21 cellular contexts compared by ENCODE assay signal in genomic region chr4:19030048-19030447, GRCh38.
A peak's percentile ranks its signal among the peaks of the same experiment; 100 is the strongest.
DNase-seq lines count a peak whose midpoint lies in the region; ATAC-seq and TF ChIP-seq lines count a peak whose summit lies in the region.
"Had no signal": no experiment of that assay in that cellular context is flagged by ENCODE, and none has a peak within 500 bp of the region (broad histone marks: within the 10 kb centered on the region; RNA-seq: fewer than 3 reads in every experiment).

No MANE protein-coding gene starts in this region.

- in situ Hi-C loops in HAP-1 (cut with MboI; ENCODE audit: low sequenced_read_pairs): no loop called here

- POLR2A ChIA-PET in CD8-positive, alpha-beta T cell (lab: Charles Lee): no interaction called here

- peak overlapping the region; percentile 36 for H3K4me2 ChIP-seq in smooth muscle cell

- H3K4me1 Mint-ChIP-seq in CD8-positive, alpha-beta T cell (ENCODE audit: low read depth): no peaks in the 10 kb centered on the region
- H3K4me1 Mint-ChIP-seq: activated naive CD8-positive, alpha-beta T cell treated with anti-CD3 and anti-CD28 coated beads, Interleukin-2, amount 50 U/mL, for 24 hours; naive thymus-derived CD8-positive, alpha-beta T cell had no signal

- H3K27ac Mint-ChIP-seq in CD8-positive, alpha-beta T cell: no peak overlapping the region
- H3K27ac Mint-ChIP-seq: activated naive CD8-positive, alpha-beta T cell treated with anti-CD3 and anti-CD28 coated beads, Interleukin-2, amount 50 U/mL, for 24 hours; CD4-positive, alpha-beta T cell; naive thymus-derived CD8-positive, alpha-beta T cell had no signal

- H4K20me1 ChIP-seq in smooth muscle cell (ENCODE audit: low read depth): no peaks in the 10 kb centered on the region

- CTCF ChIA-PET in CD8-positive, alpha-beta T cell (lab: Charles Lee): no interaction called here

- H2AFZ ChIP-seq in smooth muscle cell (ENCODE audit: low read depth): no peak overlapping the region

- H3K4me3 ChIP-seq in HAP-1: no peak overlapping the region
- H3K4me3 ChIP-seq in choroid plexus epithelial cell (ENCODE audit: low read depth, low read length): no peak overlapping the region
- no peak overlapping the region for H3K4me3 ChIP-seq in lower lobe of right lung
- no peak overlapping the region for H3K4me3 ChIP-seq in smooth muscle cell
- H3K4me3 ChIP-seq in CD8-positive, alpha-beta T cell (ENCODE audit: low read depth, low read length): no peak overlapping the region

- H3K79me2 ChIP-seq in smooth muscle cell (ENCODE audit: low read depth): no peaks in the 10 kb centered on the region

- H3F3A ChIP-seq in smooth muscle cell (ENCODE audit: low read depth): no peaks in the 10 kb centered on the region

- no peaks in the 10 kb centered on the region for H3K36me3 Mint-ChIP-seq in CD8-positive, alpha-beta T cell
- H3K36me3 Mint-ChIP-seq: naive thymus-derived CD8-positive, alpha-beta T cell had no signal

- no peak overlapping the region for H3K9ac ChIP-seq in smooth muscle cell (ENCODE audit: low read depth)

- intact Hi-C loops in lower lobe of right lung (cut with DNase I): no loop called here
- intact Hi-C loops in CD8-positive, alpha-beta T cell (cut with DNase I, micrococcal nuclease): no loop called here

- no peaks in the 10 kb centered on the region for H3K9me3 ChIP-seq in HAP-1
- no peaks in the 10 kb centered on the region for H3K9me3 ChIP-seq in lower lobe of right lung
- H3K9me3 ChIP-seq in smooth muscle cell (replicated peaks; ENCODE audit: low read depth): no peaks in the 10 kb centered on the region
- H3K9me3 ChIP-seq in CD8-positive, alpha-beta T cell (ENCODE audit: low read length): no peaks in the 10 kb centered on the region

- H3K9me3 Mint-ChIP-seq in CD8-positive, alpha-beta T cell: peaks cover 12% of the 10 kb centered on the region

- H3K27ac ChIP-seq in lower lobe of right lung: no peak overlapping the region
- H3K27ac ChIP-seq in smooth muscle cell (ENCODE audit: low read depth): no peak overlapping the region
- H3K27ac ChIP-seq in CD8-positive, alpha-beta T cell (ENCODE audit: low read depth, low read length): no peak overlapping the region
- H3K27ac ChIP-seq: RWPE1 had no signal

- 33% methylated on average over 2 of the region's 2 CpGs for WGBS in smooth muscle cell (ENCODE audit: low lambda C conversion rate)

- H3K4me3 Mint-ChIP-seq in CD8-positive, alpha-beta T cell: no peak overlapping the region
- H3K4me3 Mint-ChIP-seq: activated naive CD8-positive, alpha-beta T cell treated with anti-CD3 and anti-CD28 coated beads, Interleukin-2, amount 50 U/mL, for 24 hours; CD4-positive, alpha-beta T cell; naive thymus-derived CD8-positive, alpha-beta T cell had no signal

- H3K27me3 ChIP-seq in HAP-1 (ENCODE audit: low read depth): no peaks in the 10 kb centered on the region
- no peaks in the 10 kb centered on the region for H3K27me3 ChIP-seq in lower lobe of right lung (ENCODE audit: low read depth)
- H3K27me3 ChIP-seq in smooth muscle cell (ENCODE audit: low read depth): no peaks in the 10 kb centered on the region
- H3K27me3 ChIP-seq in CD8-positive, alpha-beta T cell (ENCODE audit: insufficient read depth, low read length): no peaks in the 10 kb centered on the region

- peak; percentile 77 to 87 for ATAC-seq in lower lobe of right lung
- ATAC-seq in GM18907 (IDR thresholded peaks at IDR 0.05; ENCODE audit: unreplicated experiment): no peak
- ATAC-seq in CD8-positive, alpha-beta T cell: no peak
- ATAC-seq in GM21825 (IDR thresholded peaks at IDR 0.05; ENCODE audit: unreplicated experiment): no peak
- ATAC-seq: activated naive CD8-positive, alpha-beta T cell treated with anti-CD3 and anti-CD28 coated beads, Interleukin-2, amount 50 U/mL, for 24 hours; naive thymus-derived CD8-positive, alpha-beta T cell had no signal

- no peaks in the 10 kb centered on the region for H3K27me3 Mint-ChIP-seq in CD8-positive, alpha-beta T cell (ENCODE audit: low read depth)
- H3K27me3 Mint-ChIP-seq: activated naive CD8-positive, alpha-beta T cell treated with anti-CD3 and anti-CD28 coated beads, Interleukin-2, amount 50 U/mL, for 24 hours; CD4-positive, alpha-beta T cell; naive thymus-derived CD8-positive, alpha-beta T cell had no signal

- H3K36me3 ChIP-seq in HAP-1 (replicated peaks): no peaks in the 10 kb centered on the region
- H3K36me3 ChIP-seq in lower lobe of right lung: no peaks in the 10 kb centered on the region
- no peaks in the 10 kb centered on the region for H3K36me3 ChIP-seq in smooth muscle cell (ENCODE audit: low read depth)
- no peaks in the 10 kb centered on the region for H3K36me3 ChIP-seq in CD8-positive, alpha-beta T cell (ENCODE audit: insufficient read depth, low read length)

- H3K4me1 ChIP-seq in HAP-1: peaks cover 81% of the 10 kb centered on the region
- peaks cover 11% of the 10 kb centered on the region for H3K4me1 ChIP-seq in lower lobe of right lung
- H3K4me1 ChIP-seq in smooth muscle cell (ENCODE audit: low read depth): peaks cover 7% of the 10 kb centered on the region
- no peaks in the 10 kb centered on the region for H3K4me1 ChIP-seq in CD8-positive, alpha-beta T cell (ENCODE audit: insufficient read depth, low read length)

- TF ChIP-seq CTCF in choroid plexus epithelial cell (conservative IDR thresholded peaks at IDR 0.05; ENCODE audit: low read depth, low read length) (no peak), lower lobe of right lung (IDR thresholded peaks at IDR 0.05) (no peak), smooth muscle cell (IDR thresholded peaks at IDR 0.05; ENCODE audit: borderline replicate concordance, insufficient read depth, poor library complexity, severe bottlenecking) (no peak)
- no peak for TF ChIP-seq CTCF in CD8-positive, alpha-beta T cell (IDR thresholded peaks at IDR 0.05)

- DNase-seq in HAP-1 (ENCODE audit: low spot score in 2 of 2) (peak; percentile 78 to 97), choroid plexus epithelial cell (ENCODE audit: low read depth) (peak; percentile 59), lower lobe of right lung (no peak), smooth muscle cell (lab: John Stamatoyannopoulos, UW; ENCODE audit: unreplicated experiment) (no peak)
- DNase-seq in CD8-positive, alpha-beta T cell: no peak
- DNase-seq: activated CD4-positive, alpha-beta T cell treated with anti-CD3 and anti-CD28 coated beads for 48 hours; activated effector memory CD4-positive, alpha-beta T cell treated with Interleukin-2 at 50 U/mL for 16 hours; activated naive CD8-positive, alpha-beta T cell treated with anti-CD3 and anti-CD28 coated beads, Interleukin-2, amount 50 U/mL, for 24 hours; CD4-positive, alpha-beta T cell; DMS79; erythroblast; Kasumi-1; mammary epithelial cell; naive thymus-derived CD8-positive, alpha-beta T cell; NCI-H1092; NCI-H526; stimulated activated CD4-positive, alpha-beta T cell treated with anti-CD3 and anti-CD28 coated beads, Interleukin-12 subunit alpha, Interleukin-12 subunit beta, amount 100 ng/mL, for 4 hours; SW 1271 had no signal

Comparison
In these comparisons a context has a peak if more than half of its experiments do, and no peak if none do; other contexts are left out.
1. DNase-seq: peak in HAP-1 (2 of 2) and choroid plexus epithelial cell (single experiment); none in lower lobe of right lung (single experiment), smooth muscle cell (single experiment) and CD8-positive, alpha-beta T cell (0 of 7).
2. ATAC-seq: peak in lower lobe of right lung (2 of 2); none in GM18907 (single experiment), CD8-positive, alpha-beta T cell (single experiment) and GM21825 (single experiment).